Comparison of ENCODE assay signal across 24 cellular contexts in the genomic region with DNA sequence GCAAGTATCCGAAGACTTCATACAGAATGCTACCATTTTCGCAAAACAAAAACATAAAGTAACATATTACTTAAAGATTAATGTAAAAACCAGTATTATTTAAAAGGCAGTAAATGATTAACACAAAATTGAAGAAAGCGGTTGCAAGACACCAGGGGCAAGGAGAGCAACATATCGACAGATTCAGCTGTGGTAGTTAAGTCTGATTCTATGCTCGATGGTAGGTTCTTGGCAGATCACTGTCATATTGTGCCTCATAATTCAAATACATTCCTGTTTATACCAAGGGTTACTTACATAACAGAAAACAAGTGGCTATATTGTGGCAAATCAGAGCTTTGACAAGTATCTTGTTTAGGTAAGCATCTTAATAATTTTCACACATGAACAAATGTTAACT.
"Had no signal": no experiment of that assay in that cellular context is flagged by ENCODE, and none has a peak within 500 bp of the region (broad histone marks: within the 10 kb centered on the region; RNA-seq: fewer than 3 reads in every experiment).

No MANE protein-coding gene starts in this region.

- H3K27ac Mint-ChIP-seq: dendritic cell treated with granulocyte-macrophage colony-stimulating factor and Interleukin-4, amounts not matched to agents 40 ng/mL and 50 ng/mL, for 4 days; stimulated activated naive CD8-positive, alpha-beta T cell treated with anti-CD3 and anti-CD28 coated beads, Interleukin-15, amount 100 ng/mL, for 72 hours had no signal

- H3K4me3 ChIP-seq: colonic mucosa, esophagus squamous epithelium, heart right ventricle, lower lobe of right lung, psoas muscle, skin epidermis, thyroid gland, vagina had no signal

- H3K9me3 ChIP-seq: colonic mucosa, esophagus squamous epithelium, lower lobe of right lung, psoas muscle, thyroid gland, vagina had no signal

- H3K9me3 Mint-ChIP-seq: dendritic cell treated with granulocyte-macrophage colony-stimulating factor and Interleukin-4, amounts not matched to agents 40 ng/mL and 50 ng/mL, for 4 days had no signal

- H3K4me3 Mint-ChIP-seq: dendritic cell treated with granulocyte-macrophage colony-stimulating factor and Interleukin-4, amounts not matched to agents 40 ng/mL and 50 ng/mL, for 4 days; naive thymus-derived CD8-positive, alpha-beta T cell; neural crest cell; stimulated activated naive CD8-positive, alpha-beta T cell treated with anti-CD3 and anti-CD28 coated beads, Interleukin-15, amount 100 ng/mL, for 72 hours had no signal

- H3K27ac ChIP-seq: colonic mucosa, esophagus squamous epithelium, heart right ventricle, lower lobe of right lung, psoas muscle, skin epidermis, thyroid gland, vagina had no signal

- ATAC-seq: heart right ventricle; left colon; left ventricle myocardium superior; lower lobe of right lung; naive thymus-derived CD8-positive, alpha-beta T cell; psoas muscle; right cardiac atrium; stimulated activated naive CD8-positive, alpha-beta T cell treated with anti-CD3 and anti-CD28 coated beads, Interleukin-15, amount 100 ng/mL, for 72 hours had no signal

- H3K4me1 ChIP-seq: colonic mucosa, thyroid gland had no signal

- H3K27me3 Mint-ChIP-seq: dendritic cell treated with granulocyte-macrophage colony-stimulating factor and Interleukin-4, amounts not matched to agents 40 ng/mL and 50 ng/mL, for 4 days; naive thymus-derived CD8-positive, alpha-beta T cell; stimulated activated naive CD8-positive, alpha-beta T cell treated with anti-CD3 and anti-CD28 coated beads, Interleukin-15, amount 100 ng/mL, for 72 hours had no signal

- DNase-seq: colonic mucosa; effector CD8-positive, alpha-beta T cell; erythroblast; esophagus squamous epithelium; foreskin melanocyte; glutamatergic neuron; heart right ventricle; hippocampal formation; left colon; left ventricle myocardium superior; lower lobe of right lung; naive thymus-derived CD8-positive, alpha-beta T cell; psoas muscle; right cardiac atrium; stimulated activated CD4-positive, alpha-beta T cell treated with anti-CD3 and anti-CD28 coated beads, Interleukin-15, amount 100 ng/mL, for 24 hours; stimulated activated CD4-positive, alpha-beta T cell treated with anti-CD3 and anti-CD28 coated beads, Interleukin-2, amount 100 ng/mL, for 48 hours; stimulated activated naive CD4-positive, alpha-beta T cell; stimulated activated naive CD8-positive, alpha-beta T cell treated with anti-CD3 and anti-CD28 coated beads, Interleukin-15, amount 100 ng/mL, for 72 hours; thyroid gland; trophoblast cell had no signal

- H3K27me3 ChIP-seq: colonic mucosa, esophagus squamous epithelium, heart right ventricle, thyroid gland, vagina had no signal

- H3K36me3 ChIP-seq: colonic mucosa, esophagus squamous epithelium, heart right ventricle, lower lobe of right lung, thyroid gland, vagina had no signal
